Comparison of ENCODE assay signal across 16 cellular contexts in genomic region chr10:30821994-30822692, GRCh38.
DNase-seq lines count a peak whose midpoint lies in the region; ATAC-seq and TF ChIP-seq lines count a peak whose summit lies in the region.
"Had no signal": no experiment of that assay in that cellular context is flagged by ENCODE, and none has a peak within 500 bp of the region (broad histone marks: within the 10 kb centered on the region; RNA-seq: fewer than 3 reads in every experiment).

No MANE protein-coding gene starts in this region.

- H3K27ac ChIP-seq in muscle layer of colon (ENCODE audit: low read depth, low read length) = peak overlapping the region; percentile 56
- no peak overlapping the region for H3K27ac ChIP-seq in upper lobe of right lung
- H3K27ac ChIP-seq: dorsolateral prefrontal cortex had no signal

- no peak overlapping the region for H3K9ac ChIP-seq in muscle layer of colon (ENCODE audit: low read length)

- no peaks in the 10 kb centered on the region for H3K36me3 ChIP-seq in muscle layer of colon (ENCODE audit: insufficient read depth, low read length)
- H3K36me3 ChIP-seq in upper lobe of right lung = no peaks in the 10 kb centered on the region

- peaks cover 48% of the 10 kb centered on the region for H3K4me1 ChIP-seq in muscle layer of colon (ENCODE audit: insufficient read depth, low read length)
- H3K4me1 ChIP-seq in upper lobe of right lung = peaks cover 21% of the 10 kb centered on the region

- intact Hi-C loops in upper lobe of right lung (cut with DNase I) = no loop called here

- DNase-seq in activated effector memory CD4-positive, alpha-beta T cell treated with anti-CD3 and anti-CD28 coated beads, Interleukin-2, amount 50 U/mL, for 16 hours = peak; percentile 42
- no peak for DNase-seq in activated effector memory CD4-positive, alpha-beta T cell treated with Interleukin-2 at 50 U/mL for 16 hours
- DNase-seq in cerebellar cortex (ENCODE audit: low spot score) = peak; percentile 48
- DNase-seq in upper lobe of right lung = peak; percentile 35
- no peak for DNase-seq in SK-N-DZ (ENCODE audit: low spot score)
- no peak for DNase-seq in NCI-H2107 (lab: John Stamatoyannopoulos, UW)
- DNase-seq: activated CD4-positive, alpha-beta T cell treated with anti-CD3 and anti-CD28 coated beads for 48 hours; amniotic stem cell; foreskin melanocyte; islet precursor cell; NCI-H1694 treated with DMSO at 0.1 percent for 48 hours; stimulated activated CD4-positive, alpha-beta T cell treated with anti-CD3 and anti-CD28 coated beads, Interleukin-4, amount 100 ng/mL, for 24 hours had no signal

- H3K27me3 ChIP-seq in muscle layer of colon (ENCODE audit: control insufficient read depth in 1 of 2, insufficient read depth in 2 of 2, low read length in 2 of 2) = no peaks in the 10 kb centered on the region
- H3K27me3 ChIP-seq in upper lobe of right lung = no peaks in the 10 kb centered on the region

- H3K9me3 ChIP-seq in muscle layer of colon (ENCODE audit: low read length) (no peaks in the 10 kb centered on the region), upper lobe of right lung (no peaks in the 10 kb centered on the region)

- no peak for TF ChIP-seq CTCF in upper lobe of right lung (IDR thresholded peaks at IDR 0.05)

- ATAC-seq in upper lobe of right lung (no peak), GM18520 (IDR thresholded peaks at IDR 0.05; ENCODE audit: unreplicated experiment) (no peak)
- ATAC-seq: stimulated activated memory B cell treated with anti-CD40 and anti-IgM and Interleukin-4, amounts not matched to agents 10 μg/mL and 1 μg/mL and 100 μg/mL, for 72 hours had no signal

- no peak overlapping the region for H3K4me3 ChIP-seq in muscle layer of colon (ENCODE audit: low read depth in 1 of 2, low read length in 2 of 2)
- no peak overlapping the region for H3K4me3 ChIP-seq in upper lobe of right lung
- H3K4me3 ChIP-seq: dorsolateral prefrontal cortex had no signal

Comparison
In these comparisons a context has a peak if more than half of its experiments do, and no peak if none do; other contexts are left out.
1. DNase-seq: peak in activated effector memory CD4-positive, alpha-beta T cell treated with anti-CD3 and anti-CD28 coated beads, Interleukin-2, amount 50 U/mL, for 16 hours (single experiment), cerebellar cortex (single experiment) and upper lobe of right lung (single experiment); none in activated effector memory CD4-positive, alpha-beta T cell treated with Interleukin-2 at 50 U/mL for 16 hours (single experiment), SK-N-DZ (single experiment) and NCI-H2107 (single experiment).